Comparison of ENCODE assay signal across 1 cellular context in genomic region chr5:149370878-149371277, GRCh38.
TF ChIP-seq lines count a peak whose summit lies in the region.

No MANE protein-coding gene starts in this region.

TF ChIP-seq in GM23338, 12 proteins besides CTCF, POLR2A, EP300 and RAD21:
- TF ChIP-seq, protein P1, sequence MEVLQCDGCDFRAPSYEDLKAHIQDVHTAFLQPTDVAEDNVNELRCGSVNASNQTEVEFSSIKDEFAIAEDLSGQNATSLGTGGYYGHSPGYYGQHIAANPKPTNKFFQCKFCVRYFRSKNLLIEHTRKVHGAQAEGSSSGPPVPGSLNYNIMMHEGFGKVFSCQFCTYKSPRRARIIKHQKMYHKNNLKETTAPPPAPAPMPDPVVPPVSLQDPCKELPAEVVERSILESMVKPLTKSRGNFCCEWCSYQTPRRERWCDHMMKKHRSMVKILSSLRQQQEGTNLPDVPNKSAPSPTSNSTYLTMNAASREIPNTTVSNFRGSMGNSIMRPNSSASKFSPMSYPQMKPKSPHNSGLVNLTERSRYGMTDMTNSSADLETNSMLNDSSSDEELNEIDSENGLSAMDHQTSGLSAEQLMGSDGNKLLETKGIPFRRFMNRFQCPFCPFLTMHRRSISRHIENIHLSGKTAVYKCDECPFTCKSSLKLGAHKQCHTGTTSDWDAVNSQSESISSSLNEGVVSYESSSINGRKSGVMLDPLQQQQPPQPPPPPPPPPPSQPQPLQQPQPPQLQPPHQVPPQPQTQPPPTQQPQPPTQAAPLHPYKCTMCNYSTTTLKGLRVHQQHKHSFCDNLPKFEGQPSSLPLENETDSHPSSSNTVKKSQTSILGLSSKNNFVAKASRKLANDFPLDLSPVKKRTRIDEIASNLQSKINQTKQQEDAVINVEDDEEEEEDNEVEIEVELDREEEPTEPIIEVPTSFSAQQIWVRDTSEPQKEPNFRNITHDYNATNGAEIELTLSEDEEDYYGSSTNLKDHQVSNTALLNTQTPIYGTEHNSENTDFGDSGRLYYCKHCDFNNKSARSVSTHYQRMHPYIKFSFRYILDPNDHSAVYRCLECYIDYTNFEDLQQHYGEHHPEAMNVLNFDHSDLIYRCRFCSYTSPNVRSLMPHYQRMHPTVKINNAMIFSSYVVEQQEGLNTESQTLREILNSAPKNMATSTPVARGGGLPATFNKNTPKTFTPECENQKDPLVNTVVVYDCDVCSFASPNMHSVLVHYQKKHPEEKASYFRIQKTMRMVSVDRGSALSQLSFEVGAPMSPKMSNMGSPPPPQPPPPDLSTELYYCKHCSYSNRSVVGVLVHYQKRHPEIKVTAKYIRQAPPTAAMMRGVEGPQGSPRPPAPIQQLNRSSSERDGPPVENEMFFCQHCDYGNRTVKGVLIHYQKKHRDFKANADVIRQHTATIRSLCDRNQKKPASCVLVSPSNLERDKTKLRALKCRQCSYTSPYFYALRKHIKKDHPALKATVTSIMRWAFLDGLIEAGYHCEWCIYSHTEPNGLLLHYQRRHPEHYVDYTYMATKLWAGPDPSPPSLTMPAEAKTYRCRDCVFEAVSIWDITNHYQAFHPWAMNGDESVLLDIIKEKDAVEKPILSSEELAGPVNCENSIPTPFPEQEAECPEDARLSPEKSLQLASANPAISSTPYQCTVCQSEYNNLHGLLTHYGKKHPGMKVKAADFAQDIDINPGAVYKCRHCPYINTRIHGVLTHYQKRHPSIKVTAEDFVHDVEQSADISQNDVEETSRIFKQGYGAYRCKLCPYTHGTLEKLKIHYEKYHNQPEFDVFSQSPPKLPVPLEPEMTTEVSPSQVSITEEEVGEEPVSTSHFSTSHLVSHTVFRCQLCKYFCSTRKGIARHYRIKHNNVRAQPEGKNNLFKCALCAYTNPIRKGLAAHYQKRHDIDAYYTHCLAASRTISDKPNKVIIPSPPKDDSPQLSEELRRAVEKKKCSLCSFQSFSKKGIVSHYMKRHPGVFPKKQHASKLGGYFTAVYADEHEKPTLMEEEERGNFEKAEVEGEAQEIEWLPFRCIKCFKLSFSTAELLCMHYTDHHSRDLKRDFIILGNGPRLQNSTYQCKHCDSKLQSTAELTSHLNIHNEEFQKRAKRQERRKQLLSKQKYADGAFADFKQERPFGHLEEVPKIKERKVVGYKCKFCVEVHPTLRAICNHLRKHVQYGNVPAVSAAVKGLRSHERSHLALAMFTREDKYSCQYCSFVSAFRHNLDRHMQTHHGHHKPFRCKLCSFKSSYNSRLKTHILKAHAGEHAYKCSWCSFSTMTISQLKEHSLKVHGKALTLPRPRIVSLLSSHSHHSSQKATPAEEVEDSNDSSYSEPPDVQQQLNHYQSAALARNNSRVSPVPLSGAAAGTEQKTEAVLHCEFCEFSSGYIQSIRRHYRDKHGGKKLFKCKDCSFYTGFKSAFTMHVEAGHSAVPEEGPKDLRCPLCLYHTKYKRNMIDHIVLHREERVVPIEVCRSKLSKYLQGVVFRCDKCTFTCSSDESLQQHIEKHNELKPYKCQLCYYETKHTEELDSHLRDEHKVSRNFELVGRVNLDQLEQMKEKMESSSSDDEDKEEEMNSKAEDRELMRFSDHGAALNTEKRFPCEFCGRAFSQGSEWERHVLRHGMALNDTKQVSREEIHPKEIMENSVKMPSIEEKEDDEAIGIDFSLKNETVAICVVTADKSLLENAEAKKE (CRISPR knock-in tag; IDR thresholded peaks at IDR 0.05): no peak
- TF ChIP-seq JUNB (IDR thresholded peaks at IDR 0.05; ENCODE audit: unreplicated experiment): no peak
- TF ChIP-seq POLR2AphosphoS5 (IDR thresholded peaks at IDR 0.05; ENCODE audit: low read depth): no peak
- no peak for TF ChIP-seq NANOG (IDR thresholded peaks at IDR 0.05; ENCODE audit: borderline replicate concordance)
- TF ChIP-seq ETS1 (IDR thresholded peaks at IDR 0.05): no peak
- TF ChIP-seq CREB1 (CRISPR knock-in tag; IDR thresholded peaks at IDR 0.05; ENCODE audit: low read depth): no peak
- TF ChIP-seq REST (IDR thresholded peaks at IDR 0.05; ENCODE audit: unreplicated experiment): no peak
